ENCODE assay signal across 8 cellular contexts in genomic region chr19:45523642-45524256, GRCh38. TPM values are rescaled to one million over a fixed set of nuclear protein-coding genes. Genes with fewer than 3 reads are reported as not detected.
DNase-seq lines count a peak whose midpoint lies in the region; ATAC-seq lines count a peak whose summit lies in the region.

No MANE protein-coding gene starts in this region.

- no peaks in the 10 kb centered on the region for H3K27me3 Mint-ChIP-seq in activated naive CD8-positive, alpha-beta T cell treated with anti-CD3 and anti-CD28 coated beads for 36 hours

- no peak overlapping the region for H3K4me3 Mint-ChIP-seq in activated naive CD8-positive, alpha-beta T cell treated with anti-CD3 and anti-CD28 coated beads for 36 hours

- intact Hi-C loops in Right ventricle myocardium inferior (cut with DNase I) = loop anchor here (1.0 to 10.0 kb wide), 4 partner anchors 34 to 159 kb away; partner anchors contain the start of gene OPA3
- intact Hi-C loops in posterior cingulate gyrus (cut with DNase I) = loop anchor here (2.0 to 5.0 kb wide), 3 partner anchors 35 to 169 kb away; partner anchors contain the start of genes QPCTL and SNRPD2

- no peaks in the 10 kb centered on the region for H3K9me3 Mint-ChIP-seq in activated naive CD8-positive, alpha-beta T cell treated with anti-CD3 and anti-CD28 coated beads for 36 hours

- ATAC-seq in HG02623 (IDR thresholded peaks at IDR 0.05; ENCODE audit: unreplicated experiment) (peak; percentile 73), Right ventricle myocardium inferior (peak; percentile 96), HG03025 (IDR thresholded peaks at IDR 0.05; ENCODE audit: low FRiP score, unreplicated experiment) (no peak)

- H3K27ac Mint-ChIP-seq in activated naive CD8-positive, alpha-beta T cell treated with anti-CD3 and anti-CD28 coated beads for 36 hours = peak overlapping the region; percentile 71

- DNase-seq in GF-D8 (lab: John Stamatoyannopoulos, UW) (peak; percentile 66), NCI-H146 (lab: John Stamatoyannopoulos, UW) (peak; percentile 88), SW 1271 (lab: John Stamatoyannopoulos, UW) (peak; percentile 47 to 83), Right ventricle myocardium inferior (ENCODE audit: missing footprints) (peak; percentile 90), posterior cingulate gyrus (peak; percentile 63 to 96 (median 80))
- peak; percentile 78 for DNase-seq in activated naive CD8-positive, alpha-beta T cell treated with anti-CD3 and anti-CD28 coated beads for 36 hours

- peaks cover 19% of the 10 kb centered on the region for H3K4me1 Mint-ChIP-seq in activated naive CD8-positive, alpha-beta T cell treated with anti-CD3 and anti-CD28 coated beads for 36 hours

- peaks cover 28% of the 10 kb centered on the region for H3K36me3 Mint-ChIP-seq in activated naive CD8-positive, alpha-beta T cell treated with anti-CD3 and anti-CD28 coated beads for 36 hours

RNA-seq across cellular contexts. Expression of gene VASP, which starts 16.5 kb away (rescaled TPM):
- total RNA-seq in activated naive CD8-positive, alpha-beta T cell treated with anti-CD3 and anti-CD28 coated beads for 36 hours = 100 to 1,000 TPM; 133 to 134 TPM
- total RNA-seq in Right ventricle myocardium inferior = 49.0 TPM

RNA-seq across cellular contexts. Expression of gene PPM1N, which starts 25.5 kb away (rescaled TPM):
- 1 to 10 TPM; 1.4 to 1.9 TPM for total RNA-seq in activated naive CD8-positive, alpha-beta T cell treated with anti-CD3 and anti-CD28 coated beads for 36 hours
- total RNA-seq in Right ventricle myocardium inferior = 0.65 TPM

RNA-seq across cellular contexts. Expression of gene RTN2, which starts 26.9 kb away (rescaled TPM):
- 1 to 10 TPM; 1.3 to 1.8 TPM for total RNA-seq in activated naive CD8-positive, alpha-beta T cell treated with anti-CD3 and anti-CD28 coated beads for 36 hours
- 30.6 TPM for total RNA-seq in Right ventricle myocardium inferior

RNA-seq across cellular contexts. Expression of gene FOSB, which starts 56.0 kb away (rescaled TPM):
- 10 to 100 TPM in 1 of 2 experiments, 1 to 10 TPM in 1; 9.7 to 10.5 TPM for total RNA-seq in activated naive CD8-positive, alpha-beta T cell treated with anti-CD3 and anti-CD28 coated beads for 36 hours
- 0.32 TPM for total RNA-seq in Right ventricle myocardium inferior

Comparison
In these comparisons a context has a peak if more than half of its experiments do, and no peak if none do; other contexts are left out.
1. RNA of gene RTN2, which starts 26.9 kb away (total RNA-seq): 30.6 TPM in Right ventricle myocardium inferior (single experiment); 1.3 to 1.8 TPM in activated naive CD8-positive, alpha-beta T cell treated with anti-CD3 and anti-CD28 coated beads for 36 hours; every median in the first group is over 10 times any median in the second.
2. Peak in every context shown above with its lines, with median percentiles within 50 percentile points of each other: DNase-seq.